In the genomic region with DNA sequence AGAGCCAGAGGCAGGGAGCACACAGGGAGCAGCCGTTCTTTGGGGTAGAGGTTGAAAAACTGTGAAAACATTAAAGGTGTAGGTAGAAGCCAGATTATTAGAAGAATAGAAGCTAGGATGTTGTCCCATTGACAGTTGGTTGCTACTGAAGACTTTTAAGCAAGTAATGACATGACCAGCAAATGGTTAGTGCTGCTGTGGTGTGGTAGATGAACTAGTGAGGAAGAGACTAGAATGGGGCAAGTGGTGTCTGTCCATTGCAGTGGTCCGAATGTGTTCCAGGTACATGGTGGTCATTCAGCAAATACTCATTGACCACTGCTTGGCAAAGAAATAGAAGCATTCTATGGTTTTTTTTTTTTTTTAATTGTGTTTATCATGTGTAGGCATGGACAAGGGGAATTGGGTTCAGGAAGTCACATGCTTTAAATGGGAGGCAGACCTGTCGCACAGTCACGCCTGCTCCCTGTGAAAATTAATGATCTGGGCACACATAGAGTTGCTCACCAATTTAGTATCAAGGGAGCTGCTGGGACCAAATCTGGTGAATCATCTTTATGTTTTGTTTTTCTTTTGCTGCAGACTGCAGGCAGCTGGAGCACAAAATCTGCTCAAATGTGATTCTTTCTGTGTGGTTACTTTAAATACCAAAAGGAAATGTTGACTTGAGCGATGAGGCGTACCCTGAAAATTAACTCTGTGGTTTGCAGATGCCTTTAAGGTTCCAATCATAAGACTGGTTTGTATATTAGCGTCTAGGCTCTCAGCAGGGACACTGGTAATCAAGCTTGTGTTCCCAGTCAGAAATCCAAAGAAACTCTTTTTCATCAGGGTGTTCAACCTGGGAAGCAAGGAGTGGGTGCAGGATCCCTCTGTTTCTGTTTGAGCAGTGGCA, we compare ENCODE assay signal across 7 cellular contexts. TPM values are rescaled to one million over a fixed set of nuclear protein-coding genes. Genes with fewer than 3 reads are reported as not detected.
DNase-seq lines count a peak whose midpoint lies in the region; ATAC-seq and TF ChIP-seq lines count a peak whose summit lies in the region.

No MANE protein-coding gene starts in this region.

- no peak overlapping the region for H3K4me2 ChIP-seq in neural cell (ENCODE audit: low read length)

- H2AFZ ChIP-seq in neural cell (ENCODE audit: low read depth, low read length), result no peak overlapping the region

- no peaks in the 10 kb centered on the region for H3K9me2 ChIP-seq in neural cell (ENCODE audit: insufficient read depth, low read length)

- no peaks in the 10 kb centered on the region for H3K36me3 ChIP-seq in neural cell (ENCODE audit: insufficient read depth, low read length)

- no peak for TF ChIP-seq CTCF in neural cell (IDR thresholded peaks at IDR 0.05; ENCODE audit: poor library complexity, severe bottlenecking)

- H3K27ac ChIP-seq in neural cell (ENCODE audit: low read length), result peak overlapping the region; percentile 30

- H3K79me2 ChIP-seq in neural cell (replicated peaks; ENCODE audit: insufficient read depth, low read length), result no peaks in the 10 kb centered on the region

- no peaks in the 10 kb centered on the region for H4K20me1 ChIP-seq in neural cell (ENCODE audit: insufficient read depth)

- peak overlapping the region; percentile 5 for H3K9ac ChIP-seq in neural cell (ENCODE audit: low read length)

- peaks cover 71% of the 10 kb centered on the region for H3K4me1 Mint-ChIP-seq in dendritic cell treated with granulocyte-macrophage colony-stimulating factor and Interleukin-4, amounts not matched to agents 40 ng/mL and 50 ng/mL, for 4 days (ENCODE audit: low read depth)

- no peaks in the 10 kb centered on the region for H3K27me3 Mint-ChIP-seq in dendritic cell treated with granulocyte-macrophage colony-stimulating factor and Interleukin-4, amounts not matched to agents 40 ng/mL and 50 ng/mL, for 4 days

- no peak overlapping the region for H3K4me3 ChIP-seq in neural cell (ENCODE audit: low read length)

- H3K27ac Mint-ChIP-seq in dendritic cell treated with granulocyte-macrophage colony-stimulating factor and Interleukin-4, amounts not matched to agents 40 ng/mL and 50 ng/mL, for 4 days, result peak overlapping the region; percentile 55

- ATAC-seq in GM18517 (IDR thresholded peaks at IDR 0.05; ENCODE audit: unreplicated experiment) (peak; percentile 68), HG02973 (IDR thresholded peaks at IDR 0.05; ENCODE audit: unreplicated experiment) (peak; percentile 52)

- no peak for TF ChIP-seq EP300 in neural cell (conservative IDR thresholded peaks at IDR 0.05; ENCODE audit: poor library complexity, severe bottlenecking)

- H3K9me3 Mint-ChIP-seq in dendritic cell treated with granulocyte-macrophage colony-stimulating factor and Interleukin-4, amounts not matched to agents 40 ng/mL and 50 ng/mL, for 4 days, result no peaks in the 10 kb centered on the region

- DNase-seq in T1000 (lab: John Stamatoyannopoulos, UW) (peak; percentile 34), HuH-7 (ENCODE audit: low spot score) (no peak), DMS114 treated with DMSO at 0.1 percent for 48 hours (lab: John Stamatoyannopoulos, UW; ENCODE audit: unreplicated experiment) (no peak)

- peaks cover 4% of the 10 kb centered on the region for H3F3A ChIP-seq in neural cell (ENCODE audit: insufficient read depth, low read length, poor library complexity, severe bottlenecking)

- TF ChIP-seq RAD21 in neural cell (conservative IDR thresholded peaks at IDR 0.05), result no peak

- H3K27me3 ChIP-seq in neural cell (ENCODE audit: insufficient read depth, low read depth, low read length), result no peaks in the 10 kb centered on the region

- H3K36me3 Mint-ChIP-seq in dendritic cell treated with granulocyte-macrophage colony-stimulating factor and Interleukin-4, amounts not matched to agents 40 ng/mL and 50 ng/mL, for 4 days (ENCODE audit: low read depth), result peaks cover 58% of the 10 kb centered on the region

- H3K9me3 ChIP-seq in neural cell (ENCODE audit: low read length), result no peaks in the 10 kb centered on the region

- intact Hi-C loops in dendritic cell treated with granulocyte-macrophage colony-stimulating factor and Interleukin-4, amounts not matched to agents 40 ng/mL and 50 ng/mL, for 4 days (cut with micrococcal nuclease), result no loop called here

- H3K4me3 Mint-ChIP-seq in dendritic cell treated with granulocyte-macrophage colony-stimulating factor and Interleukin-4, amounts not matched to agents 40 ng/mL and 50 ng/mL, for 4 days, result no peak overlapping the region

TF ChIP-seq in neural cell, 6 proteins besides CTCF, POLR2A, EP300 and RAD21:
- TF ChIP-seq POLR2AphosphoS5 (IDR thresholded peaks at IDR 0.05) (no peak), REST (IDR thresholded peaks at IDR 0.05; ENCODE audit: borderline replicate concordance) (no peak), TAF1 (IDR thresholded peaks at IDR 0.05; ENCODE audit: low read depth) (no peak), EZH2 (IDR thresholded peaks at IDR 0.05; ENCODE audit: borderline replicate concordance, insufficient read depth, low read length, poor library complexity, severe bottlenecking) (no peak), MXI1 (conservative IDR thresholded peaks at IDR 0.05; ENCODE audit: poor library complexity, severe bottlenecking) (no peak), SMC3 (conservative IDR thresholded peaks at IDR 0.05; ENCODE audit: poor library complexity) (no peak)
TF ChIP-seq in neural cell: peak in this region for 0.

RNA-seq across cellular contexts. Expression of gene YPEL2, which starts 30.7 kb away (rescaled TPM):
- polyA plus RNA-seq in neural cell, result 16.1 and 17.0 TPM in 2 replicates
- 20.1 and 20.5 TPM in 2 replicates for polyA minus RNA-seq in neural cell
